15 cellular contexts compared by ENCODE assay signal in the genomic region with DNA sequence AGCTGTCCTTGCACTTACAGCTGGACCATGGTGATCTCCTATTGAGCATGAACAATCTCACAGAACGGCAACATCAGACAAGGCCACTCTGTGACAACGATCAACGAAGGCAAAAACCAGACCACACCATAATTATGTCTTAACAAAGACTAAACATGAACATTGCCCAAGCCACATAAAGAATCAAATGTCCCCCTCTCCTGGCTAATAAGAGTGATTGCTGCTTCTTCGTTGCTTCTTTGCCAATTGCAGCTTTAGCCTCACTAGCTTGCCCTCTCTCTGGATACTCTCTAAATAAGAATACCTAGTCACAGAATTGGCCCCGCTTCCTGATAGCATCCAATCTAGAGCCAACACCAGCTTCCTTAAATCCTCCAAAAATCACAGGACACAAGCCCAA. TPM values are rescaled to one million over a fixed set of nuclear protein-coding genes. Genes with fewer than 3 reads are reported as not detected.
A peak's percentile ranks its signal among the peaks of the same experiment; 100 is the strongest.
DNase-seq lines count a peak whose midpoint lies in the region; ATAC-seq, FAIRE-seq and TF ChIP-seq lines count a peak whose summit lies in the region.
"Had no signal": no experiment of that assay in that cellular context is flagged by ENCODE, and none has a peak within 500 bp of the region (broad histone marks: within the 10 kb centered on the region; RNA-seq: fewer than 3 reads in every experiment).

No MANE protein-coding gene starts in this region.

- no peak overlapping the region for H4K5ac ChIP-seq in H1 (ENCODE audit: insufficient read length, low read depth, low read length)

- ATAC-seq in right cardiac atrium (no peak), GM19467 (IDR thresholded peaks at IDR 0.05; ENCODE audit: unreplicated experiment) (no peak)
- ATAC-seq: T-cell had no signal

- intact Hi-C loops in right cardiac atrium (cut with DNase I) = loop anchor here in 1 of 4 donors (10.0 kb wide), 1 partner anchor 50 kb away; no protein-coding TSS in a partner anchor

- no peak overlapping the region for H4K91ac ChIP-seq in H1 (replicated peaks; ENCODE audit: insufficient read length, low read length)

- no peaks in the 10 kb centered on the region for H3K9me3 ChIP-seq in cardiac muscle cell (ENCODE audit: low read depth)
- H3K9me3 ChIP-seq in right cardiac atrium (ENCODE audit: control insufficient read depth, low read length) = no peaks in the 10 kb centered on the region
- no peaks in the 10 kb centered on the region for H3K9me3 ChIP-seq in H1 (ENCODE audit: insufficient read depth in 2 of 2, low read depth in 1 of 2, low read length in 1 of 2)
- H3K9me3 ChIP-seq in smooth muscle cell (replicated peaks; ENCODE audit: low read depth) = no peaks in the 10 kb centered on the region

- TF ChIP-seq EP300 in H1 (IDR thresholded peaks at IDR 0.05; ENCODE audit: borderline replicate concordance in 1 of 2, low read depth in 2 of 2, low read length in 2 of 2) = no peak

- H3K4me2 ChIP-seq in H1 (ENCODE audit: insufficient read depth in 1 of 2, low read depth in 2 of 2, low read length in 2 of 2) (no peak overlapping the region), smooth muscle cell (no peak overlapping the region)

- H3K14ac ChIP-seq in H1 (ENCODE audit: insufficient read length) = no peak overlapping the region

- TF ChIP-seq POLR2A in H1 (IDR thresholded peaks at IDR 0.05; ENCODE audit: control extremely low read depth in 1 of 2, low read depth in 2 of 2, low read length in 2 of 2) = no peak

- no peak overlapping the region for H2AK5ac ChIP-seq in H1 (ENCODE audit: low read depth, low read length)

- POLR2A ChIA-PET in H1 (lab: Charles Lee; ENCODE audit: partially characterized antibody) = no interaction called here

- H3K56ac ChIP-seq in H1 (replicated peaks; ENCODE audit: insufficient read length, low read depth, low read length) = no peak overlapping the region

- TF ChIP-seq CTCF in cardiac muscle cell (IDR thresholded peaks at IDR 0.05; ENCODE audit: low read depth, low read length) = peak; percentile 41
- peak in 2 of 3 experiments; percentile 34 to 47; a peak in 2 of 4 replicates for TF ChIP-seq CTCF in H1 (IDR thresholded peaks at IDR 0.05; ENCODE audit: control extremely low read depth in 1 of 3, insufficient read depth in 1 of 3, low read depth in 1 of 3, low read length in 3 of 3)
- TF ChIP-seq CTCF in smooth muscle cell (IDR thresholded peaks at IDR 0.05; ENCODE audit: borderline replicate concordance, insufficient read depth, poor library complexity, severe bottlenecking) = peak; percentile 31

- no peak overlapping the region for H2AFZ ChIP-seq in H1 (ENCODE audit: low read length)
- no peak overlapping the region for H2AFZ ChIP-seq in smooth muscle cell (ENCODE audit: low read depth)

- H3K4me1 ChIP-seq in cardiac muscle cell (ENCODE audit: low read depth) (no peaks in the 10 kb centered on the region), right cardiac atrium (ENCODE audit: control insufficient read depth, insufficient read depth, low read length) (no peaks in the 10 kb centered on the region), H1 (replicated peaks in 1 of 4; ENCODE audit: control insufficient read depth in 3 of 4, insufficient read depth in 4 of 4, low read length in 3 of 4) (no peaks in the 10 kb centered on the region), smooth muscle cell (ENCODE audit: low read depth) (no peaks in the 10 kb centered on the region)

- no peak overlapping the region for H3K4ac ChIP-seq in H1 (replicated peaks; ENCODE audit: insufficient read length, low read depth, low read length)

- no peak overlapping the region for H4K8ac ChIP-seq in H1 (ENCODE audit: extremely low read depth, insufficient read depth, low read length)

- H3K9ac ChIP-seq in H1 (replicated peaks in 1 of 4; ENCODE audit: extremely low read depth in 1 of 4, low read depth in 3 of 4, low read length in 3 of 4) (no peak overlapping the region), smooth muscle cell (ENCODE audit: low read depth) (no peak overlapping the region)

- no peaks in the 10 kb centered on the region for H4K20me1 ChIP-seq in H1 (replicated peaks in 1 of 2; ENCODE audit: control insufficient read depth in 1 of 2, insufficient read depth in 2 of 2, low read length in 2 of 2)
- no peaks in the 10 kb centered on the region for H4K20me1 ChIP-seq in smooth muscle cell (ENCODE audit: low read depth)

- no peak overlapping the region for H2BK15ac ChIP-seq in H1 (ENCODE audit: low read length)

- no peak overlapping the region for H2BK120ac ChIP-seq in H1 (replicated peaks; ENCODE audit: low read depth, low read length)

- H3K4me3 ChIP-seq in cardiac muscle cell (no peak overlapping the region), right cardiac atrium (ENCODE audit: low read length) (no peak overlapping the region), H1 (ENCODE audit: extremely low read depth in 1 of 4, insufficient read depth in 2 of 4, low read depth in 3 of 4, low read length in 4 of 4) (no peak overlapping the region), smooth muscle cell (no peak overlapping the region)

- H3K23ac ChIP-seq in H1 (ENCODE audit: insufficient read length) = no peak overlapping the region

- no peaks in the 10 kb centered on the region for H3K79me1 ChIP-seq in H1 (ENCODE audit: low read depth, low read length)

- H3K36me3 ChIP-seq in cardiac muscle cell (no peaks in the 10 kb centered on the region), H1 (ENCODE audit: control insufficient read depth in 2 of 4, insufficient read depth in 4 of 4, low read length in 3 of 4) (no peaks in the 10 kb centered on the region), smooth muscle cell (ENCODE audit: low read depth) (no peaks in the 10 kb centered on the region)

- H3K27ac ChIP-seq in cardiac muscle cell (no peak overlapping the region), right cardiac atrium (ENCODE audit: low read length) (no peak overlapping the region), H1 (ENCODE audit: low read depth, low read length) (no peak overlapping the region), smooth muscle cell (ENCODE audit: low read depth) (no peak overlapping the region)

- H3K27me3 ChIP-seq in cardiac muscle cell = no peaks in the 10 kb centered on the region
- no peaks in the 10 kb centered on the region for H3K27me3 ChIP-seq in right cardiac atrium (ENCODE audit: control insufficient read depth, insufficient read depth)
- H3K27me3 ChIP-seq in H1 (replicated peaks in 1 of 4; ENCODE audit: control insufficient read depth in 3 of 4, extremely low read depth in 1 of 4, insufficient read depth in 3 of 4, low read length in 3 of 4) = no peaks in the 10 kb centered on the region
- no peaks in the 10 kb centered on the region for H3K27me3 ChIP-seq in smooth muscle cell (ENCODE audit: low read depth)

- CTCF ChIA-PET in H1 (lab: Charles Lee; ENCODE audit: partially characterized antibody) = interaction anchor here (0.6 to 3.9 kb wide), 15 partner anchors 11 to 424 kb away, joined by 3 to 38 read pairs (median 3); no protein-coding TSS in a partner anchor

- H2BK20ac ChIP-seq in H1 (ENCODE audit: low read length) = no peak overlapping the region

- 45% methylated on average over 5 of the region's 5 CpGs for WGBS in right cardiac atrium
- WGBS in H1 (ENCODE audit: extremely low coverage in 1 of 2, insufficient coverage in 1 of 2, insufficient read length in 1 of 2, insufficient replicate concordance in 2 of 2, low coverage in 1 of 2, low lambda C conversion rate in 2 of 2, missing lambda C conversion rate in 1 of 2), 2 experiments = 88% methylated on average over 5 of the region's 5 CpGs; no CpG with 5 or more reads in 1 of the 2 experiments
- 65% methylated on average over 5 of the region's 5 CpGs for WGBS in smooth muscle cell (ENCODE audit: low lambda C conversion rate)

- peak; percentile 52 to 61 for TF ChIP-seq RAD21 in H1 (IDR thresholded peaks at IDR 0.05 in 1 of 2, conservative IDR thresholded peaks at IDR 0.05 in 1 of 2; ENCODE audit: low read depth in 2 of 2, low read length in 2 of 2)

- DNase-seq in cardiac muscle cell (ENCODE audit: low read depth in 1 of 2, low spot score in 1 of 2) (peak; percentile 19 to 57), right cardiac atrium (no peak), NAMALWA (ENCODE audit: low spot score) (peak; percentile 23), H1 (ENCODE audit: low read depth in 1 of 2, low spot score in 2 of 2) (no peak), smooth muscle cell (lab: John Stamatoyannopoulos, UW; ENCODE audit: unreplicated experiment) (no peak), GDM1 (lab: John Stamatoyannopoulos, UW) (no peak)
- DNase-seq in activated CD4-positive, CD25-positive, alpha-beta regulatory T cell treated with anti-CD3 and anti-CD28 coated beads, Interleukin-2, amount 50 U/mL, for 72 hours = no peak
- DNase-seq: CD4-positive, alpha-beta memory T cell; HCEC 1CT; NCI-H2081; substantia nigra; T-cell had no signal

- peak; percentile 55 for FAIRE-seq in H1 (lab: Jason Lieb, UNC)
- FAIRE-seq: endometrium, islet of Langerhans had no signal

- no peak overlapping the region for H3K18ac ChIP-seq in H1 (ENCODE audit: extremely low read depth, low read length)

- no peaks in the 10 kb centered on the region for H3F3A ChIP-seq in smooth muscle cell (ENCODE audit: low read depth)

- no peak overlapping the region for H2BK12ac ChIP-seq in H1 (ENCODE audit: low read depth, low read length)

- no peaks in the 10 kb centered on the region for H3K23me2 ChIP-seq in H1 (ENCODE audit: low read depth, low read length)

- H2BK5ac ChIP-seq in H1 (ENCODE audit: low read depth, low read length) = no peak overlapping the region

- H3K79me2 ChIP-seq in H1 (ENCODE audit: control insufficient read depth in 1 of 2, insufficient read depth in 2 of 2, low read length in 2 of 2) = no peaks in the 10 kb centered on the region
- H3K79me2 ChIP-seq in smooth muscle cell (ENCODE audit: low read depth) = no peaks in the 10 kb centered on the region

TF ChIP-seq in H1, 55 proteins besides CTCF, POLR2A, EP300 and RAD21 (continues in another document):
- TF ChIP-seq RFX5 (IDR thresholded peaks at IDR 0.05; ENCODE audit: borderline replicate concordance, low read depth, low read length) (no peak), NRF1 (IDR thresholded peaks at IDR 0.05; ENCODE audit: low read depth, low read length) (no peak), CREB1 (IDR thresholded peaks at IDR 0.05) (no peak), CBX5 (IDR thresholded peaks at IDR 0.05; ENCODE audit: low read depth, low read length) (no peak)

RNA-seq across cellular contexts. Expression of gene PGRMC1, which starts 41.5 kb away (rescaled TPM):
- total RNA-seq in cardiac muscle cell = 156 and 171 TPM in 2 replicates
- polyA plus RNA-seq in cardiac muscle cell = 121 and 147 TPM in 2 replicates
- 10 to 100 TPM; 26.9 to 38.0 (median 30.6) TPM for total RNA-seq in right cardiac atrium
- 36.9 TPM for polyA plus RNA-seq in right cardiac atrium
- 237 and 248 TPM in 2 replicates for total RNA-seq in H1 (2021; fragmentation: NEBNext Ultra II Directional; extraction: Animal tissue kit (Norgen Biotek cat#: 25700))
- 127 and 148 TPM in 2 replicates for polyA plus RNA-seq in H1 (2011; rRNA removed)
- 173 TPM for polyA plus RNA-seq in H1 (2011; cell fraction: cytosol; rRNA removed)
- polyA plus RNA-seq in H1 (2011; cell fraction: nucleus; rRNA removed) = 71.2 TPM
- 129 to 180 TPM (median 142 TPM) in 4 replicates for polyA plus RNA-seq in H1 (2012, experiment 1 of 2)
- polyA plus RNA-seq in H1 (2012, experiment 2 of 2) = 38.4 TPM
- polyA plus RNA-seq in H1 (2013, experiment 1 of 2) = 273 TPM
- 375 TPM for polyA plus RNA-seq in H1 (2013, experiment 2 of 2)
- polyA minus RNA-seq in H1 (2011; rRNA and poly(A)+ RNA removed) = 73.9 and 74.3 TPM in 2 replicates
- polyA minus RNA-seq in H1 (2011; cell fraction: cytosol; rRNA and poly(A)+ RNA removed) = 133 TPM
- 53.0 TPM for polyA minus RNA-seq in H1 (2011; cell fraction: nucleus; rRNA and poly(A)+ RNA removed)
- 169 and 200 TPM in 2 replicates for total RNA-seq in smooth muscle cell
- polyA plus RNA-seq in smooth muscle cell = 126 and 131 TPM in 2 replicates

Comparison
In these comparisons a context has a peak if more than half of its experiments do, and no peak if none do; other contexts are left out.
1. DNase-seq: peak in cardiac muscle cell (2 of 2) and NAMALWA (single experiment); none in right cardiac atrium (0 of 3), H1 (0 of 2), smooth muscle cell (single experiment), GDM1 (single experiment) and activated CD4-positive, CD25-positive, alpha-beta regulatory T cell treated with anti-CD3 and anti-CD28 coated beads, Interleukin-2, amount 50 U/mL, for 72 hours (single experiment).
2. Peak in every context shown above with its lines, with median percentiles within 50 percentile points of each other: CTCF ChIP-seq.